In genomic region chr11:118529584-118530175, GRCh38 we compare ENCODE assay signal across 8 cellular contexts. TPM values are rescaled to one million over a fixed set of nuclear protein-coding genes. Genes with fewer than 3 reads are reported as not detected.
DNase-seq lines count a peak whose midpoint lies in the region; ATAC-seq and TF ChIP-seq lines count a peak whose summit lies in the region.

No MANE protein-coding gene starts in this region.

- H3K4me3 ChIP-seq in BE2C (ENCODE audit: low read depth, low read length) (peak overlapping the region; percentile 71), HUES64 (ENCODE audit: low read length) (peak overlapping the region; percentile 82)

- H3K9me3 ChIP-seq in BE2C (no peaks in the 10 kb centered on the region), HUES64 (ENCODE audit: insufficient read depth, low read depth, low read length) (no peaks in the 10 kb centered on the region)

- H3K4me1 ChIP-seq in BE2C (no peaks in the 10 kb centered on the region), HUES64 (ENCODE audit: insufficient read depth, low read length) (peaks cover 15% of the 10 kb centered on the region)

- peaks cover 7% of the 10 kb centered on the region for H3K36me3 Mint-ChIP-seq in central memory CD8-positive, alpha-beta T cell (ENCODE audit: insufficient read depth)
- no peaks in the 10 kb centered on the region for H3K36me3 Mint-ChIP-seq in natural killer cell

- peak overlapping the region; percentile 81; the same call in 1 of the 2 replicates for H3K9ac ChIP-seq in HUES64 (ENCODE audit: low read depth, low read length)

- intact Hi-C loops in natural killer cell (cut with micrococcal nuclease) = loop anchor here (2.0 kb wide), 1 partner anchor 37 kb away; no protein-coding TSS in a partner anchor

- no peaks in the 10 kb centered on the region for H3K9me3 Mint-ChIP-seq in central memory CD8-positive, alpha-beta T cell
- no peaks in the 10 kb centered on the region for H3K9me3 Mint-ChIP-seq in natural killer cell

- H3K27me3 Mint-ChIP-seq in central memory CD8-positive, alpha-beta T cell = no peaks in the 10 kb centered on the region
- H3K27me3 Mint-ChIP-seq in natural killer cell (ENCODE audit: low read depth in 2 of 2) = no peaks in the 10 kb centered on the region

- no peak overlapping the region for H3K27ac ChIP-seq in HUES64 (ENCODE audit: low read depth, low read length)

- ATAC-seq in central memory CD8-positive, alpha-beta T cell (replicated peaks; ENCODE audit: extremely low read depth, poor library complexity, severe bottlenecking) = no peak
- ATAC-seq in natural killer cell (no peak), GM21529 (IDR thresholded peaks at IDR 0.05; ENCODE audit: unreplicated experiment) (no peak), GM19328 (IDR thresholded peaks at IDR 0.05; ENCODE audit: unreplicated experiment) (no peak)

- 78% methylated on average over 5 of the region's 5 CpGs for WGBS in HUES64

- H3K36me3 ChIP-seq in BE2C (peaks cover 6% of the 10 kb centered on the region), HUES64 (ENCODE audit: insufficient read depth, low read length) (peaks cover 6% of the 10 kb centered on the region; the same call in 1 of the 2 replicates)

- DNase-seq in BE2C (no peak), natural killer cell (no peak), T-helper 9 cell (no peak)
- no peak for DNase-seq in central memory CD8-positive, alpha-beta T cell (ENCODE audit: low spot score in 2 of 2)
- DNase-seq in NK-92 treated with Interleukin-12 subunit alpha and Interleukin-12 subunit beta, amount 100 ng/mL, for 24 hours (lab: John Stamatoyannopoulos, UW) = no peak

- H3K27me3 ChIP-seq in BE2C = no peaks in the 10 kb centered on the region
- H3K27me3 ChIP-seq in HUES64 (ENCODE audit: insufficient read depth, low read length) = peaks cover 3% of the 10 kb centered on the region; the same call in 1 of the 2 replicates

- H3K4me1 Mint-ChIP-seq in central memory CD8-positive, alpha-beta T cell = peaks cover 37% of the 10 kb centered on the region
- H3K4me1 Mint-ChIP-seq in natural killer cell = peaks cover 32 to 33% of the 10 kb centered on the region in 2 donors

- no peak for TF ChIP-seq CTCF in BE2C (IDR thresholded peaks at IDR 0.05; ENCODE audit: low read depth, low read length)
- TF ChIP-seq CTCF in natural killer cell (IDR thresholded peaks at IDR 0.05) = no peak

- peak overlapping the region; percentile 89 for H3K4me3 Mint-ChIP-seq in central memory CD8-positive, alpha-beta T cell
- H3K4me3 Mint-ChIP-seq in natural killer cell = peak overlapping the region; percentile 89

- H3K27ac Mint-ChIP-seq in central memory CD8-positive, alpha-beta T cell (ENCODE audit: low read depth) = peak overlapping the region; percentile 85
- H3K27ac Mint-ChIP-seq in natural killer cell = peak overlapping the region in 1 of 2 donors; percentile 3

RNA-seq across cellular contexts. Expression of gene TMEM25, which starts 1.3 kb away (rescaled TPM):
- 31.0 TPM for polyA plus RNA-seq in BE2C (2012; ENCODE audit: insufficient read depth, insufficient read length, low read depth)
- polyA plus RNA-seq in HUES64 (2013, experiment 1 of 2) = 8.2 TPM
- polyA plus RNA-seq in HUES64 (2013, experiment 2 of 2) = 8.7 TPM
- 10 to 100 TPM in 1 of 3 donors, 1 to 10 TPM in 2; 4.1 to 11.0 (median 9.3) TPM for total RNA-seq in natural killer cell

RNA-seq across cellular contexts. Expression of gene TTC36, which starts 2.4 kb away (rescaled TPM):
- polyA plus RNA-seq in BE2C (2012; ENCODE audit: insufficient read depth, insufficient read length, low read depth) = 4.9 TPM
- polyA plus RNA-seq in HUES64 (2013, experiment 1 of 2) = not detected
- polyA plus RNA-seq in HUES64 (2013, experiment 2 of 2) = not detected
- total RNA-seq in natural killer cell = under 1 TPM in 1 of 3 donors, not detected in 2; 0.43 TPM

RNA-seq across cellular contexts. Expression of gene IFT46, which starts 36.1 kb away (rescaled TPM):
- polyA plus RNA-seq in BE2C (2012; ENCODE audit: insufficient read depth, insufficient read length, low read depth) = 19.9 TPM
- polyA plus RNA-seq in HUES64 (2013, experiment 1 of 2) = 9.0 TPM
- 13.6 TPM for polyA plus RNA-seq in HUES64 (2013, experiment 2 of 2)
- 1 to 10 TPM; 7.2 to 9.8 (median 8.1) TPM for total RNA-seq in natural killer cell

RNA-seq across cellular contexts. Expression of gene ARCN1, which starts 42.5 kb away (rescaled TPM):
- polyA plus RNA-seq in BE2C (2012; ENCODE audit: insufficient read depth, insufficient read length, low read depth) = 143 TPM
- polyA plus RNA-seq in HUES64 (2013, experiment 1 of 2) = 103 TPM
- 113 TPM for polyA plus RNA-seq in HUES64 (2013, experiment 2 of 2)
- total RNA-seq in natural killer cell = 10 to 100 TPM; 72.9 to 88.6 (median 88.4) TPM
